8 cellular contexts compared by ENCODE assay signal in the genomic region with DNA sequence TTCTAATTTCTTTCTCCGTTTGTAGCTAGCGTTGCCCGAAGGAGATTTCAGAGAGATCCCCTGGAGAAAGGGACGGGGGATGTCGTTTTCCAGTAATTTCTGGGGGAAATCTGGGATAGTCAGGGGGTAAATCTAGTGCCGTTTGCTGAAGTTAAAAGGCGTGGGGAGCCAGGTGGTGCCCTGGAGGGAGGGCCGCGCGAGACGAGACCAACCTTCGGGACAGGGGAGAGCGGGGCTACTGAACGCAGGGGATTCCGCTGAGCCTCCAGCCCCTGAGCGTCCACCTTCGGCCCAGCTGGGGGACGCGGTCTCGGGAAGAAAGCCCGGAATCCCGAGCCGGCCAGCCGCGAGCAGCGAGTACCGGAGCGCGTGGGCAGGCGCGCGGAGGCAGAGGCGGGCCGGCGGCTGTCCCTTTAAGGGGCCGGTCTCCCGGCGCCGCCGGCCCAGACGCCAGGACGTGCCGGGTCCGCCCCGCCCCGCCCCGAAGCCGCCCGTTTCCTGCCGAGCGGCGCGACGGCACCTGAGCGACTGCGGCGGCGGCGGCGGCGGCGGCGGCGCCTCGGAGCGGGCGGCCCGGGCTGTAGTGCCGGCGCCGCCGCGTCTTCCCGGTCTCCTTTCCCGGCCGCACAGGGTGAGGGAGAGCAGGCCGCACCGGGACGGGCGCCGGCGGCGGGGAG. TPM values are rescaled to one million over a fixed set of nuclear protein-coding genes. Genes with fewer than 3 reads are reported as not detected.
DNase-seq lines count a peak whose midpoint lies in the region; ATAC-seq and TF ChIP-seq lines count a peak whose summit lies in the region.

A gene with protein sequence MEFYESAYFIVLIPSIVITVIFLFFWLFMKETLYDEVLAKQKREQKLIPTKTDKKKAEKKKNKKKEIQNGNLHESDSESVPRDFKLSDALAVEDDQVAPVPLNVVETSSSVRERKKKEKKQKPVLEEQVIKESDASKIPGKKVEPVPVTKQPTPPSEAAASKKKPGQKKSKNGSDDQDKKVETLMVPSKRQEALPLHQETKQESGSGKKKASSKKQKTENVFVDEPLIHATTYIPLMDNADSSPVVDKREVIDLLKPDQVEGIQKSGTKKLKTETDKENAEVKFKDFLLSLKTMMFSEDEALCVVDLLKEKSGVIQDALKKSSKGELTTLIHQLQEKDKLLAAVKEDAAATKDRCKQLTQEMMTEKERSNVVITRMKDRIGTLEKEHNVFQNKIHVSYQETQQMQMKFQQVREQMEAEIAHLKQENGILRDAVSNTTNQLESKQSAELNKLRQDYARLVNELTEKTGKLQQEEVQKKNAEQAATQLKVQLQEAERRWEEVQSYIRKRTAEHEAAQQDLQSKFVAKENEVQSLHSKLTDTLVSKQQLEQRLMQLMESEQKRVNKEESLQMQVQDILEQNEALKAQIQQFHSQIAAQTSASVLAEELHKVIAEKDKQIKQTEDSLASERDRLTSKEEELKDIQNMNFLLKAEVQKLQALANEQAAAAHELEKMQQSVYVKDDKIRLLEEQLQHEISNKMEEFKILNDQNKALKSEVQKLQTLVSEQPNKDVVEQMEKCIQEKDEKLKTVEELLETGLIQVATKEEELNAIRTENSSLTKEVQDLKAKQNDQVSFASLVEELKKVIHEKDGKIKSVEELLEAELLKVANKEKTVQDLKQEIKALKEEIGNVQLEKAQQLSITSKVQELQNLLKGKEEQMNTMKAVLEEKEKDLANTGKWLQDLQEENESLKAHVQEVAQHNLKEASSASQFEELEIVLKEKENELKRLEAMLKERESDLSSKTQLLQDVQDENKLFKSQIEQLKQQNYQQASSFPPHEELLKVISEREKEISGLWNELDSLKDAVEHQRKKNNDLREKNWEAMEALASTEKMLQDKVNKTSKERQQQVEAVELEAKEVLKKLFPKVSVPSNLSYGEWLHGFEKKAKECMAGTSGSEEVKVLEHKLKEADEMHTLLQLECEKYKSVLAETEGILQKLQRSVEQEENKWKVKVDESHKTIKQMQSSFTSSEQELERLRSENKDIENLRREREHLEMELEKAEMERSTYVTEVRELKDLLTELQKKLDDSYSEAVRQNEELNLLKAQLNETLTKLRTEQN (N-terminal part only) (plus strand): TSS at position 484 of the 677 bp plus-strand sequence. CDS start 31,842 bp downstream, outside the sequence.

- peaks cover 3% of the 10 kb centered on the region for H3K36me3 Mint-ChIP-seq in activated CD4-positive, alpha-beta T cell treated with anti-CD3 and anti-CD28 coated beads for 36 hours (ENCODE audit: low read depth)

- ATAC-seq in GM18873 (IDR thresholded peaks at IDR 0.05; ENCODE audit: low FRiP score, unreplicated experiment) (peak; percentile 48), HG03135 (IDR thresholded peaks at IDR 0.05; ENCODE audit: unreplicated experiment) (peak; percentile 87)
- ATAC-seq in activated CD4-positive, alpha-beta T cell treated with anti-CD3 and anti-CD28 coated beads for 36 hours = peak; percentile 86

- H3K4me3 Mint-ChIP-seq in activated CD4-positive, alpha-beta T cell treated with anti-CD3 and anti-CD28 coated beads for 36 hours = peak within 1 kb of the TSS; percentile 86

- H3K4me1 Mint-ChIP-seq in activated CD4-positive, alpha-beta T cell treated with anti-CD3 and anti-CD28 coated beads for 36 hours = peaks cover 44% of the 10 kb centered on the region

- peak within 1 kb of the TSS; percentile 49 for H3K27ac ChIP-seq in AG04450 (ENCODE audit: low read depth, low read length)
- H3K27ac ChIP-seq in layer of hippocampus (ENCODE audit: low read depth, low read length) = peak within 1 kb of the TSS; percentile 80

- no peaks in the 10 kb centered on the region for H3K9me3 Mint-ChIP-seq in activated CD4-positive, alpha-beta T cell treated with anti-CD3 and anti-CD28 coated beads for 36 hours (ENCODE audit: low read depth)

- H3K27me3 ChIP-seq in AG04450 (ENCODE audit: control insufficient read depth, insufficient read depth, low read length) (no peaks in the 10 kb centered on the region), layer of hippocampus (ENCODE audit: control insufficient read depth, insufficient read depth, low read length) (no peaks in the 10 kb centered on the region)

- H3K27me3 Mint-ChIP-seq in activated CD4-positive, alpha-beta T cell treated with anti-CD3 and anti-CD28 coated beads for 36 hours = no peaks in the 10 kb centered on the region

- CTCF ChIA-PET in AG04450 (lab: Charles Lee) = interaction anchor here (0.5 to 2.5 kb wide), 4 partner anchors 134 to 423 kb away, joined by 3 to 16 read pairs (median 5); no protein-coding TSS in a partner anchor
- CTCF ChIA-PET in activated CD4-positive, alpha-beta T cell treated with anti-CD3 and anti-CD28 coated beads for 36 hours (lab: Charles Lee) = interaction anchor here (0.5 to 1.0 kb wide), 4 partner anchors 21 to 1001 kb away, joined by 3 to 4 read pairs (median 3); no protein-coding TSS in a partner anchor

- intact Hi-C loops in activated CD4-positive, alpha-beta T cell treated with anti-CD3 and anti-CD28 coated beads for 36 hours (cut with DNase I, micrococcal nuclease) = loop anchor here (1.0 to 10.0 kb wide), 13 partner anchors 132 to 1811 kb away; a partner anchor contains a TSS

- H3K4me3 ChIP-seq in AG04450 (ENCODE audit: low read depth, low read length) = peak within 1 kb of the TSS; percentile 79
- peak within 1 kb of the TSS; percentile 88 for H3K4me3 ChIP-seq in choroid plexus epithelial cell (ENCODE audit: low read depth, low read length)

- DNase-seq in AG04450 (ENCODE audit: low read depth, low spot score) (no peak), NCI-H446 (lab: John Stamatoyannopoulos, UW) (peak; percentile 45 to 80), choroid plexus epithelial cell (ENCODE audit: low read depth) (peak; percentile 81)
- DNase-seq in activated CD4-positive, alpha-beta T cell treated with anti-CD3 and anti-CD28 coated beads for 36 hours = peak; percentile 92
- DNase-seq in stimulated activated CD4-positive, alpha-beta T cell treated with anti-CD3 and anti-CD28 coated beads, Interleukin-1b, Interleukin-23, amount 100 ng/mL, for 4 hours (ENCODE audit: low read depth in 2 of 2) = peak; percentile 72 to 86

- H3K27ac Mint-ChIP-seq in activated CD4-positive, alpha-beta T cell treated with anti-CD3 and anti-CD28 coated beads for 36 hours = peak within 1 kb of the TSS; percentile 91

- TF ChIP-seq CTCF in AG04450 (IDR thresholded peaks at IDR 0.05; ENCODE audit: low read depth, low read length) (no peak), choroid plexus epithelial cell (conservative IDR thresholded peaks at IDR 0.05; ENCODE audit: low read depth, low read length) (no peak)

- POLR2A ChIA-PET in AG04450 (lab: Yijun Ruan, JAX) = no interaction called here
- POLR2A ChIA-PET in activated CD4-positive, alpha-beta T cell treated with anti-CD3 and anti-CD28 coated beads for 36 hours (lab: Charles Lee) = no interaction called here

- H3K9me3 ChIP-seq in AG04450 (ENCODE audit: control insufficient read depth, insufficient read depth, low read length) = no peaks in the 10 kb centered on the region; the same call in 1 of the 2 replicates

RNA-seq across cellular contexts. Expression of the gene that starts here (rescaled TPM):
- polyA plus RNA-seq in AG04450 (2011; rRNA removed) = 69.7 and 129 TPM in 2 replicates
- polyA minus RNA-seq in AG04450 (2011; rRNA and poly(A)+ RNA removed) = 32.6 and 75.8 TPM in 2 replicates
- total RNA-seq in activated CD4-positive, alpha-beta T cell treated with anti-CD3 and anti-CD28 coated beads for 36 hours = 100 to 1,000 TPM; 117 to 138 TPM
